Comparison of ENCODE assay signal across 22 cellular contexts in genomic region chr15:39216816-39217215, GRCh38.
A peak's percentile ranks its signal among the peaks of the same experiment; 100 is the strongest.
DNase-seq lines count a peak whose midpoint lies in the region; ATAC-seq, FAIRE-seq and TF ChIP-seq lines count a peak whose summit lies in the region.
"Had no signal": no experiment of that assay in that cellular context is flagged by ENCODE, and none has a peak within 500 bp of the region (broad histone marks: within the 10 kb centered on the region; RNA-seq: fewer than 3 reads in every experiment).

No MANE protein-coding gene starts in this region.

- H2AK9ac ChIP-seq in IMR-90 (replicated peaks; ENCODE audit: low read depth, low read length, poor library complexity): no peak overlapping the region

- H4K91ac ChIP-seq in IMR-90 (ENCODE audit: insufficient read depth, low read depth, low read length): peak overlapping the region; percentile 65; the same call in 1 of the 2 replicates

- peak; percentile 55 for FAIRE-seq in astrocyte (lab: Jason Lieb, UNC)
- FAIRE-seq: A204.1, GM12892, GM18507, HepG2, HTR-8/SVneo had no signal

- H3K9me1 ChIP-seq in IMR-90 (ENCODE audit: insufficient read depth, low read length): 0 out of 2 replicates have a peak, but pooled peaks cover 3% of the 10 kb centered on the region

- peaks cover 6% of the 10 kb centered on the region for H3K9me3 Mint-ChIP-seq in astrocyte (ENCODE audit: unreplicated experiment)
- H3K9me3 Mint-ChIP-seq in neural crest cell: peaks cover 13% of the 10 kb centered on the region
- peaks cover 0 to under 1% of the 10 kb centered on the region in 2 donors for H3K9me3 Mint-ChIP-seq in natural killer cell

- no peaks in the 10 kb centered on the region for H3K36me3 ChIP-seq in IMR-90 (ENCODE audit: control insufficient read depth, insufficient read depth, low read length)
- H3K36me3 ChIP-seq in astrocyte (ENCODE audit: insufficient read depth, low read length): no peaks in the 10 kb centered on the region
- H3K36me3 ChIP-seq: BE2C, HAP-1 had no signal

- H2BK120ac ChIP-seq in IMR-90 (ENCODE audit: low read depth, low read length): peak overlapping the region; percentile 68; the same call in 1 of the 2 replicates

- no TSS peak for BruUV-seq in IMR-90 (replicated peaks; lab: Mats Ljungman, UMichigan)

- H3K18ac ChIP-seq in IMR-90 (ENCODE audit: low read depth, low read length): peak overlapping the region; percentile 93; the same call in 1 of the 2 replicates

- peak overlapping the region; percentile 62; the same call in 1 of the 2 replicates for H2BK20ac ChIP-seq in IMR-90 (ENCODE audit: low read depth, low read length)

- dilution Hi-C loops in IMR-90 (cut with HindIII; ENCODE audit: low sequenced_read_pairs, unreplicated experiment): no loop called here

- POLR2A ChIA-PET in IMR-90 (lab: Charles Lee; ENCODE audit: unreplicated experiment): interaction anchor here (0.6 kb wide), 1 partner anchor 320 kb away, joined by 6 read pairs; no protein-coding TSS in a partner anchor

- TF ChIP-seq RAD21 in IMR-90 (IDR thresholded peaks at IDR 0.05; ENCODE audit: low read length): no peak

- peak overlapping the region; percentile 85; the same call in 2 of the 3 replicates for H2BK15ac ChIP-seq in IMR-90 (ENCODE audit: low read depth, low read length)

- in situ Hi-C loops in IMR-90 (cut with MboI; ENCODE audit: low sequenced_read_pairs): no loop called here

- intact Hi-C loops in IMR-90 (cut with micrococcal nuclease) (no loop called here), natural killer cell (cut with micrococcal nuclease) (no loop called here)

- TF ChIP-seq POLR2A in IMR-90 (IDR thresholded peaks at IDR 0.05; ENCODE audit: low read depth, low read length): no peak

- peak overlapping the region; percentile 55; the same call in 1 of the 2 replicates for H3K4ac ChIP-seq in IMR-90 (ENCODE audit: low read depth, low read length)

- H2AFZ ChIP-seq in IMR-90 (replicated peaks; ENCODE audit: low read length, poor library complexity) (no peak overlapping the region), astrocyte (ENCODE audit: low read depth, low read length) (no peak overlapping the region)

- H3K4me1 Mint-ChIP-seq in astrocyte (ENCODE audit: low read depth, unreplicated experiment): peaks cover 15% of the 10 kb centered on the region
- H3K4me1 Mint-ChIP-seq in neural crest cell: peaks cover 15% of the 10 kb centered on the region
- H3K4me1 Mint-ChIP-seq in natural killer cell: no peaks in the 10 kb centered on the region
- H3K4me1 Mint-ChIP-seq: CD4-positive, CD25-positive, alpha-beta regulatory T cell; CD8-positive, alpha-beta memory T cell had no signal

- H3K27me3 Mint-ChIP-seq in astrocyte (ENCODE audit: low read depth, unreplicated experiment): no peaks in the 10 kb centered on the region
- no peaks in the 10 kb centered on the region for H3K27me3 Mint-ChIP-seq in neural crest cell (ENCODE audit: low read depth)
- H3K27me3 Mint-ChIP-seq in natural killer cell (ENCODE audit: low read depth in 2 of 2): peaks cover 30 to 66% of the 10 kb centered on the region in 2 donors

- peak overlapping the region; percentile 76 for H2BK5ac ChIP-seq in IMR-90 (ENCODE audit: low read depth, low read length, poor library complexity, severe bottlenecking)

- H3K56ac ChIP-seq in IMR-90 (ENCODE audit: extremely low read depth, insufficient read depth, low read length): no peak overlapping the region

- H3K27me3 ChIP-seq in IMR-90 (ENCODE audit: control insufficient read depth, insufficient read depth, low read length) (no peaks in the 10 kb centered on the region), astrocyte (ENCODE audit: insufficient read depth, low read length) (no peaks in the 10 kb centered on the region)

- H3K27ac Mint-ChIP-seq in astrocyte (ENCODE audit: unreplicated experiment) (no peak overlapping the region), neural crest cell (ENCODE audit: unreplicated experiment) (peak overlapping the region; percentile 16), natural killer cell (no peak overlapping the region)
- H3K27ac Mint-ChIP-seq: CD4-positive, CD25-positive, alpha-beta regulatory T cell; CD8-positive, alpha-beta memory T cell had no signal

- H3K9ac ChIP-seq in IMR-90 (ENCODE audit: low read depth, low read length) (no peak overlapping the region), astrocyte (ENCODE audit: low read length) (no peak overlapping the region)

- H3K4me2 ChIP-seq in IMR-90 (ENCODE audit: low read depth, low read length) (no peak overlapping the region), astrocyte (ENCODE audit: low read length) (no peak overlapping the region)

- no peak overlapping the region for H3K23ac ChIP-seq in IMR-90 (ENCODE audit: low read depth, low read length)

- peaks cover 10% of the 10 kb centered on the region for H3K4me1 ChIP-seq in IMR-90 (ENCODE audit: control insufficient read depth, insufficient read depth, low read length)
- H3K4me1 ChIP-seq in astrocyte (ENCODE audit: insufficient read depth, low read length): peaks cover 11% of the 10 kb centered on the region
- H3K4me1 ChIP-seq: BE2C had no signal

- H3K4me3 Mint-ChIP-seq in astrocyte (ENCODE audit: unreplicated experiment) (no peak overlapping the region), neural crest cell (no peak overlapping the region), natural killer cell (no peak overlapping the region)
- H3K4me3 Mint-ChIP-seq: CD4-positive, CD25-positive, alpha-beta regulatory T cell; CD8-positive, alpha-beta memory T cell had no signal

- WGBS in IMR-90 (ENCODE audit: extremely low coverage in 2 of 2, insufficient read length in 1 of 2), 2 experiments: 100% methylated on average over 1 of the region's 3 CpGs; no CpG with 5 or more reads in 1 of the 2 experiments

- H3K4me3 ChIP-seq in IMR-90 (ENCODE audit: insufficient read depth, low read depth, low read length) (no peak overlapping the region), astrocyte (ENCODE audit: insufficient read depth, low read depth, low read length) (no peak overlapping the region)
- H3K4me3 ChIP-seq: HAP-1 had no signal

- DNase-seq in IMR-90: no peak
- no peak for DNase-seq in astrocyte (ENCODE audit: low read depth)
- no peak for DNase-seq in neural crest cell (ENCODE audit: low read depth, low spot score)
- no peak for DNase-seq in natural killer cell
- DNase-seq: ACHN; BE2C; C1 segment of cervical spinal cord; CD4-positive, CD25-positive, alpha-beta regulatory T cell; CD8-positive, alpha-beta memory T cell; COR-L47; DMS 273 treated with DMSO at 0.1 percent for 48 hours; DMS53; GDM1; KG1 had no signal

- peak overlapping the region in 1 of 2 experiments; percentile 28; a peak in 1 of 4 replicates for H4K8ac ChIP-seq in IMR-90 (ENCODE audit: low read depth in 2 of 2, low read length in 2 of 2)

- TF ChIP-seq CTCF in IMR-90 (conservative IDR thresholded peaks at IDR 0.05; ENCODE audit: low read depth, low read length) (no peak), astrocyte (IDR thresholded peaks at IDR 0.05; ENCODE audit: insufficient read depth, low read depth, low read length) (no peak), neural crest cell (conservative IDR thresholded peaks at IDR 0.05) (no peak), natural killer cell (IDR thresholded peaks at IDR 0.05) (no peak)

- H3K9me3 ChIP-seq in IMR-90 (ENCODE audit: control insufficient read depth, insufficient read depth, low read length) (peaks cover under 1% of the 10 kb centered on the region; the same call in 1 of the 2 replicates), astrocyte (ENCODE audit: insufficient read depth, low read depth, low read length) (peaks cover 3% of the 10 kb centered on the region)
- H3K9me3 ChIP-seq: BE2C, HAP-1 had no signal

- H3K79me2 ChIP-seq in astrocyte (ENCODE audit: insufficient read depth, low read length): no peaks in the 10 kb centered on the region

- H4K20me1 ChIP-seq in IMR-90 (ENCODE audit: insufficient read depth, low read length) (no peaks in the 10 kb centered on the region), astrocyte (ENCODE audit: insufficient read depth, low read length) (no peaks in the 10 kb centered on the region)

- H3K27ac ChIP-seq in IMR-90 (ENCODE audit: insufficient read depth, low read length) (no peak overlapping the region), astrocyte (ENCODE audit: low read depth, low read length) (no peak overlapping the region)

- H4K5ac ChIP-seq in IMR-90 (ENCODE audit: low read depth, low read length): peak overlapping the region; percentile 65; the same call in 1 of the 2 replicates

- ATAC-seq in IMR-90 (ENCODE audit: low read depth): no peak
- no peak for ATAC-seq in GM18861 (IDR thresholded peaks at IDR 0.05; ENCODE audit: unreplicated experiment)
- ATAC-seq in natural killer cell: no peak
- no peak for ATAC-seq in HG03159 (IDR thresholded peaks at IDR 0.05; ENCODE audit: unreplicated experiment)
- ATAC-seq: HepG2 had no signal

- peak overlapping the region; percentile 58 for H2AK5ac ChIP-seq in IMR-90 (ENCODE audit: low read depth, low read length)

- peaks cover 1% of the 10 kb centered on the region for H3K36me3 Mint-ChIP-seq in astrocyte (ENCODE audit: low read depth, unreplicated experiment)
- peaks cover 10% of the 10 kb centered on the region for H3K36me3 Mint-ChIP-seq in neural crest cell (ENCODE audit: low read depth)
- peaks cover 3% of the 10 kb centered on the region for H3K36me3 Mint-ChIP-seq in natural killer cell
- H3K36me3 Mint-ChIP-seq: CD4-positive, CD25-positive, alpha-beta regulatory T cell; CD8-positive, alpha-beta memory T cell had no signal

- H3K79me1 ChIP-seq in IMR-90 (ENCODE audit: low read depth in 1 of 2, low read length in 2 of 2): peaks cover 0 to 6% of the 10 kb centered on the region in 2 experiments; a peak in 1 of 4 replicates

- CTCF ChIA-PET in IMR-90 (lab: Yijun Ruan, JAX): no interaction called here

- H3K14ac ChIP-seq in IMR-90 (replicated peaks; ENCODE audit: low read depth, low read length): peak overlapping the region; percentile 63; the same call in 1 of the 2 replicates

TF ChIP-seq in IMR-90, 13 proteins besides CTCF, POLR2A, EP300 and RAD21:
- TF ChIP-seq MAFK (IDR thresholded peaks at IDR 0.05; ENCODE audit: low read depth, low read length): no peak
- no peak for TF ChIP-seq SMC3 (IDR thresholded peaks at IDR 0.05; ENCODE audit: low read depth, low read length)
- TF ChIP-seq RFX5 (IDR thresholded peaks at IDR 0.05; ENCODE audit: low read depth, low read length): no peak
- no peak for TF ChIP-seq ELK1 (IDR thresholded peaks at IDR 0.05; ENCODE audit: borderline replicate concordance, low read depth, low read length)
- no peak for TF ChIP-seq FOS (IDR thresholded peaks at IDR 0.05; ENCODE audit: low read depth, low read length)
- TF ChIP-seq CHD1 (IDR thresholded peaks at IDR 0.05; ENCODE audit: low read depth, low read length): no peak
